ENCODE assay signal across 17 cellular contexts in the genomic region with DNA sequence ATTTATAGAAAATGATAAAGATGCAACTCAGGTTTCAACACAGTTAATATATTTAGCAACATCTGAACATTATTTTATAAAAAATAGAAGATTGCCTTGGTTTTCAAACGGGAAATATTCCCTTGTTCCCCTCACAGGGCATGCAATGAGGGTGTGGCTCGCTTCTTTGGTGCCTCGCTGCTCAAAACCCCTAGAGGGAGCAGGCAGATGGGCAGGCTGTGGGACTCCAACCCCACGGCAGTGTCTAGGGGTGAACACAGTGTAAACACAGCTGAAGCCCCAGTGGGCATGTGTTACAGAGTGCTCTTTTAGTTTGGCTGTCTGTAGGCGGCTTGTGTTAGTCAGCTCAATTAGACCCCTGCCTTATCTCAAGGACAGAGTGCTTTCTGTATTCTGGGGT.
A peak's percentile ranks its signal among the peaks of the same experiment; 100 is the strongest.
DNase-seq lines count a peak whose midpoint lies in the region; ATAC-seq lines count a peak whose summit lies in the region.
"Had no signal": no experiment of that assay in that cellular context is flagged by ENCODE, and none has a peak within 500 bp of the region (broad histone marks: within the 10 kb centered on the region; RNA-seq: fewer than 3 reads in every experiment).

No MANE protein-coding gene starts in this region.

- DNase-seq in NCI-H510A (lab: John Stamatoyannopoulos, UW), result peak; percentile 1
- no peak for DNase-seq in NCI-H510A treated with DMSO at 0.1 percent for 48 hours (lab: John Stamatoyannopoulos, UW)
- DNase-seq in SJCRH30, result peak; percentile 34 to 36
- peak; percentile 7 for DNase-seq in myocyte (ENCODE audit: low read depth)
- DNase-seq in SIG-M5 (lab: John Stamatoyannopoulos, UW), result no peak
- no peak for DNase-seq in NCI-H1436 treated with DMSO at 0.1 percent for 48 hours (lab: John Stamatoyannopoulos, UW)
- no peak for DNase-seq in head of caudate nucleus
- DNase-seq: ACHN; activated CD4-positive, alpha-beta T cell treated with anti-CD3 and anti-CD28 coated beads, Interleukin-2, amount 50 U/mL, for 1 hour; activated naive CD8-positive, alpha-beta T cell treated with anti-CD3 and anti-CD28 coated beads, Interleukin-2, amount 10 ng/mL, durations not matched to agents 7 days and 5 days; activated T-cell treated with anti-CD3 and anti-CD28 coated beads, Interleukin-2, amount 50 U/mL, for 1 hour; CD8-positive, alpha-beta memory T cell; effector CD8-positive, alpha-beta T cell; left ventricle myocardium inferior; NCI-H526 treated with DMSO at 0.1 percent for 48 hours; stimulated activated CD4-positive, alpha-beta T cell treated with anti-CD3 and anti-CD28 coated beads, Interleukin-12 subunit alpha, Interleukin-12 subunit beta, amount 100 ng/mL, for 4 hours had no signal

- peaks cover 10% of the 10 kb centered on the region for H3K4me1 ChIP-seq in SJCRH30
- H3K4me1 ChIP-seq: left ventricle myocardium inferior had no signal

- intact Hi-C loops in head of caudate nucleus (cut with DNase I), result no loop called here

- 0 out of 2 replicates have a peak, but pooled peaks cover 3% of the 10 kb centered on the region for H3K9me3 ChIP-seq in SJCRH30 (replicated peaks)

- ATAC-seq in HG03432 (IDR thresholded peaks at IDR 0.05; ENCODE audit: unreplicated experiment), result peak; percentile 55

- no peaks in the 10 kb centered on the region for H3K36me3 ChIP-seq in SJCRH30
- H3K36me3 ChIP-seq: left ventricle myocardium inferior had no signal

- no peaks in the 10 kb centered on the region for H3K27me3 ChIP-seq in SJCRH30

- no peak overlapping the region for H3K27ac ChIP-seq in SJCRH30
- H3K27ac ChIP-seq: left ventricle myocardium inferior had no signal

- H3K4me3 ChIP-seq in SJCRH30, result no peak overlapping the region
- H3K4me3 ChIP-seq: left ventricle myocardium inferior had no signal

Comparison
In these comparisons a context has a peak if more than half of its experiments do, and no peak if none do; other contexts are left out.
1. DNase-seq: peak in NCI-H510A (single experiment), SJCRH30 (2 of 2) and myocyte (single experiment); none in NCI-H510A treated with DMSO at 0.1 percent for 48 hours (single experiment), SIG-M5 (single experiment), NCI-H1436 treated with DMSO at 0.1 percent for 48 hours (single experiment) and head of caudate nucleus (0 of 42).